10 cellular contexts compared by ENCODE assay signal in the genomic region with DNA sequence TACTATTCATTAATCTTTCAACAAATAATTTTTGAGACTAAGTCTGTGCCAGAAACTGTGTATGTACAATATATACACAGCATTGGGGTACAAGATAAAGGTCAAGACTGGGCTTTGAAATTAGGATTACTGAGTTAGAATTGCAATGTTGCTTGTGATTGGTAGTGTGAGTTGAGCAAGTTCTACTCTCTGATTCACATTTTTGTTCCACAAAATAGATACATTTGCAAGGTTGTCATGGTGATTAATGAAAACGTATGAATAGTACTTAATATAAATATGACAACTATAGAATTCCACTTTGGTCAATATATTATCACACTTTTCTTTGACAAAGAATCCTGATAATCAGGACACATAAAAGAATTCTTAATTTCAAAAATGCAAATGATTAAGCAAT.
"Had no signal": no experiment of that assay in that cellular context is flagged by ENCODE, and none has a peak within 500 bp of the region (broad histone marks: within the 10 kb centered on the region; RNA-seq: fewer than 3 reads in every experiment).

No MANE protein-coding gene starts in this region.

- H3K9me3 ChIP-seq: HAP-1 had no signal

- H3K4me3 ChIP-seq: HAP-1, K562 had no signal

- H3K27ac ChIP-seq: HL-60 had no signal

- H3K36me3 ChIP-seq: HAP-1 had no signal

- DNase-seq: GOT3, H7, HFFc6, IMR-90, KG1 had no signal

- H3K4me3 Mint-ChIP-seq: HFFc6 had no signal

- H3K9me3 Mint-ChIP-seq: HFFc6 had no signal

- H3K27ac Mint-ChIP-seq: HFFc6 had no signal

- ATAC-seq: HCT116, HepG2, K562 had no signal
